1 cellular context compared by ENCODE assay signal in genomic region chr9:86300701-86301100, GRCh38.
TF ChIP-seq lines count a peak whose summit lies in the region.

No MANE protein-coding gene starts in this region.

TF ChIP-seq in GM23338, 12 proteins besides CTCF, POLR2A, EP300 and RAD21:
- TF ChIP-seq ZNF462 (CRISPR knock-in tag; IDR thresholded peaks at IDR 0.05) (no peak), EZH2phosphoT487 (IDR thresholded peaks at IDR 0.05; ENCODE audit: unreplicated experiment) (no peak), ZNF331 (CRISPR knock-in tag; IDR thresholded peaks at IDR 0.05; ENCODE audit: low read depth) (no peak), NANOG (IDR thresholded peaks at IDR 0.05; ENCODE audit: borderline replicate concordance) (no peak), POLR2AphosphoS5 (IDR thresholded peaks at IDR 0.05; ENCODE audit: low read depth) (no peak), CREB1 (CRISPR knock-in tag; IDR thresholded peaks at IDR 0.05; ENCODE audit: low read depth) (no peak), STAT1 (IDR thresholded peaks at IDR 0.05; ENCODE audit: unreplicated experiment) (no peak), JUNB (IDR thresholded peaks at IDR 0.05; ENCODE audit: unreplicated experiment) (no peak)
TF ChIP-seq in GM23338: peak in this region for 0.
